Comparison of ENCODE assay signal across 11 cellular contexts in genomic region chr3:48427630-48427962, GRCh38. TPM values are rescaled to one million over a fixed set of nuclear protein-coding genes. Genes with fewer than 3 reads are reported as not detected.
DNase-seq lines count a peak whose midpoint lies in the region; ATAC-seq and TF ChIP-seq lines count a peak whose summit lies in the region.
"Had no signal": no experiment of that assay in that cellular context is flagged by ENCODE, and none has a peak within 500 bp of the region (broad histone marks: within the 10 kb centered on the region; RNA-seq: fewer than 3 reads in every experiment).

No MANE protein-coding gene starts in this region.

- POLR2A ChIA-PET in SK-N-SH (lab: Yijun Ruan, JAX) = no interaction called here

- TF ChIP-seq EP300 in SK-N-SH (IDR thresholded peaks at IDR 0.05; ENCODE audit: borderline replicate concordance in 1 of 2, low read depth in 1 of 2, low read length in 1 of 2) = no peak

- DNase-seq in SK-N-SH (no peak), mammary epithelial cell (no peak), lower lobe of right lung (no peak), substantia nigra (lab: John Stamatoyannopoulos, UW) (peak in 23 of 49 donors; percentile 21 to 77 (median 36))
- no peak for DNase-seq in effector memory CD4-positive, alpha-beta T cell
- DNase-seq: activated gamma-delta T cell, NCI-H774 had no signal

- no peak overlapping the region for H3K9ac ChIP-seq in SK-N-SH
- H3K9ac ChIP-seq in mammary epithelial cell (ENCODE audit: insufficient read depth, low read length) = peak overlapping the region; percentile 55

- peaks cover 7 to 47% of the 10 kb centered on the region in 2 experiments; a peak in 2 of 4 replicates for H3K4me1 ChIP-seq in SK-N-SH (ENCODE audit: control insufficient read depth in 1 of 2, insufficient read depth in 2 of 2, low read depth in 1 of 2, low read length in 1 of 2)
- H3K4me1 ChIP-seq in mammary epithelial cell (ENCODE audit: insufficient read depth, low read length) = peaks cover 81% of the 10 kb centered on the region
- peaks cover 50% of the 10 kb centered on the region for H3K4me1 ChIP-seq in lower lobe of right lung
- peaks cover 9% of the 10 kb centered on the region for H3K4me1 ChIP-seq in effector memory CD4-positive, alpha-beta T cell (ENCODE audit: control insufficient read depth, insufficient read depth, low read length, poor library complexity, severe bottlenecking)

- TF ChIP-seq CTCF in SK-N-SH (IDR thresholded peaks at IDR 0.05) (no peak), mammary epithelial cell (conservative IDR thresholded peaks at IDR 0.05 in 1 of 2, IDR thresholded peaks at IDR 0.05 in 1 of 2; ENCODE audit: extremely low read depth in 1 of 2, insufficient read depth in 1 of 2, low read depth in 1 of 2, low read length in 2 of 2) (no peak), lower lobe of right lung (IDR thresholded peaks at IDR 0.05) (no peak)

- 97% methylated on average over 9 of the region's 9 CpGs for WGBS in SK-N-SH (ENCODE audit: low lambda C conversion rate)
- 0% methylated on average over 6 of the region's 9 CpGs for WGBS in mammary epithelial cell (ENCODE audit: low coverage, missing lambda C conversion rate)

- no peaks in the 10 kb centered on the region for H3K9me2 ChIP-seq in SK-N-SH

- H3F3A ChIP-seq in SK-N-SH (replicated peaks; ENCODE audit: insufficient read depth) = no peaks in the 10 kb centered on the region

- no TSS peak for BruUV-seq in mammary epithelial cell (replicated peaks; lab: Mats Ljungman, UMichigan)

- no peak for TF ChIP-seq POLR2A in GM18505 (IDR thresholded peaks at IDR 0.05; ENCODE audit: borderline replicate concordance, extremely low read depth, insufficient read depth, insufficient read length)

- H3K4me3 ChIP-seq in SK-N-SH (ENCODE audit: low read depth in 2 of 2, low read length in 1 of 2) (peak overlapping the region; percentile 73 to 79; a peak in 2 of 4 replicates), mammary epithelial cell (replicated peaks in 1 of 3; ENCODE audit: insufficient read depth in 1 of 3, low read depth in 2 of 3, low read length in 3 of 3) (peak overlapping the region; percentile 54 to 67 (median 54)), lower lobe of right lung (peak overlapping the region; percentile 86)
- no peak overlapping the region for H3K4me3 ChIP-seq in effector memory CD4-positive, alpha-beta T cell (ENCODE audit: insufficient read depth, low read depth, low read length, poor library complexity, severe bottlenecking)

- H4K20me1 ChIP-seq in SK-N-SH (ENCODE audit: insufficient read depth) (no peaks in the 10 kb centered on the region), mammary epithelial cell (ENCODE audit: insufficient read depth, low read length) (no peaks in the 10 kb centered on the region)

- H3K36me3 ChIP-seq in SK-N-SH (replicated peaks in 1 of 2; ENCODE audit: control insufficient read depth in 1 of 2, insufficient read depth in 2 of 2, low read length in 1 of 2) (peaks cover 0 to 8% of the 10 kb centered on the region in 2 experiments), mammary epithelial cell (ENCODE audit: insufficient read depth, low read length) (no peaks in the 10 kb centered on the region), lower lobe of right lung (peaks cover 14% of the 10 kb centered on the region)
- no peaks in the 10 kb centered on the region for H3K36me3 ChIP-seq in effector memory CD4-positive, alpha-beta T cell (ENCODE audit: control insufficient read depth, insufficient read depth, low read length)

- H3K27ac ChIP-seq in SK-N-SH (ENCODE audit: low read depth in 2 of 2, low read length in 1 of 2) (no peak overlapping the region; a peak in 1 of 4 replicates), mammary epithelial cell (ENCODE audit: insufficient read depth, low read depth, low read length) (peak overlapping the region; percentile 41), lower lobe of right lung (peak overlapping the region; percentile 89), substantia nigra (ENCODE audit: low read depth, low read length, poor library complexity, severe bottlenecking) (peak overlapping the region; percentile 98)
- H3K27ac ChIP-seq in effector memory CD4-positive, alpha-beta T cell (ENCODE audit: insufficient read depth, low read length, poor library complexity, severe bottlenecking) = no peak overlapping the region
- H3K27ac ChIP-seq: neutrophil had no signal

- TF ChIP-seq RAD21 in SK-N-SH (IDR thresholded peaks at IDR 0.05; ENCODE audit: low read length) = no peak

- in situ Hi-C loops in mammary epithelial cell (cut with MboI; ENCODE audit: low sequenced_read_pairs in 2 of 2) = no loop called here

- dilution Hi-C loops in mammary epithelial cell (cut with HindIII; ENCODE audit: low sequenced_read_pairs) = no loop called here

- ATAC-seq in SK-N-SH treated with all-trans-retinoic acid at 6 μM for 48 hours (no peak), lower lobe of right lung (no peak), HG03571 (IDR thresholded peaks at IDR 0.05; ENCODE audit: unreplicated experiment) (no peak), GM18505 (IDR thresholded peaks at IDR 0.05; ENCODE audit: unreplicated experiment) (no peak)

- H3K27me3 ChIP-seq in SK-N-SH (ENCODE audit: insufficient read depth) = no peaks in the 10 kb centered on the region
- no peaks in the 10 kb centered on the region for H3K27me3 ChIP-seq in mammary epithelial cell (ENCODE audit: insufficient read depth, low read length)
- peaks cover 4% of the 10 kb centered on the region for H3K27me3 ChIP-seq in lower lobe of right lung (ENCODE audit: low read depth)
- H3K27me3 ChIP-seq in effector memory CD4-positive, alpha-beta T cell (replicated peaks; ENCODE audit: control insufficient read depth, insufficient read depth, low read length, poor library complexity, severe bottlenecking) = no peaks in the 10 kb centered on the region

- H2AFZ ChIP-seq in SK-N-SH (ENCODE audit: low read depth) = no peak overlapping the region
- no peak overlapping the region for H2AFZ ChIP-seq in mammary epithelial cell (ENCODE audit: low read depth, low read length)

- H3K9me3 ChIP-seq in SK-N-SH = no peaks in the 10 kb centered on the region
- no peaks in the 10 kb centered on the region for H3K9me3 ChIP-seq in mammary epithelial cell (replicated peaks; ENCODE audit: insufficient read depth, low read length)
- no peaks in the 10 kb centered on the region for H3K9me3 ChIP-seq in lower lobe of right lung
- no peaks in the 10 kb centered on the region for H3K9me3 ChIP-seq in effector memory CD4-positive, alpha-beta T cell (ENCODE audit: control insufficient read depth, low read length)
- H3K9me3 ChIP-seq: neutrophil had no signal

- H3K4me2 ChIP-seq in SK-N-SH (peak overlapping the region; percentile 99), mammary epithelial cell (ENCODE audit: insufficient read depth, low read depth, low read length) (peak overlapping the region; percentile 86)

- CTCF ChIA-PET in SK-N-SH (lab: Yijun Ruan, JAX) (interaction anchor here (13.2 to 14.1 kb wide), 2 partner anchors 7 to 22 kb away, joined by 156 to 399 read pairs; no protein-coding TSS in a partner anchor), mammary epithelial cell (lab: Charles Lee; ENCODE audit: low non-redundant PET) (no interaction called here)

- intact Hi-C loops in mammary epithelial cell (cut with micrococcal nuclease) (no loop called here), lower lobe of right lung (cut with DNase I) (no loop called here)

- H3K79me2 ChIP-seq in SK-N-SH (ENCODE audit: insufficient read depth) (peaks cover 51% of the 10 kb centered on the region), mammary epithelial cell (ENCODE audit: insufficient read depth, low read length) (peaks cover 93% of the 10 kb centered on the region)

TF ChIP-seq in SK-N-SH, 30 proteins besides CTCF, POLR2A, EP300 and RAD21 (continues in another document):
- TF ChIP-seq JUND (IDR thresholded peaks at IDR 0.05) = no peak
- TF ChIP-seq EZH2phosphoT487 (IDR thresholded peaks at IDR 0.05; ENCODE audit: borderline replicate concordance, low read depth) = no peak

TF ChIP-seq in SK-N-SH treated with all-trans-retinoic acid at 6 μM for 48 hours, 23 proteins besides CTCF, POLR2A, EP300 and RAD21 (continues in another document):
- TF ChIP-seq ZNF8 (CRISPR knock-in tag; IDR thresholded peaks at IDR 0.05) (no peak), ARNTL (CRISPR knock-in tag; IDR thresholded peaks at IDR 0.05; ENCODE audit: borderline replicate concordance, low read depth) (no peak), ZFP3 (CRISPR knock-in tag; IDR thresholded peaks at IDR 0.05) (no peak), CSDC2 (CRISPR knock-in tag; IDR thresholded peaks at IDR 0.05) (no peak)

RNA-seq across cellular contexts. Expression of gene PLXNB1, which starts 2.3 kb away (rescaled TPM):
- polyA plus RNA-seq in SK-N-SH (2012; rRNA removed) = 38.0 and 39.8 TPM in 2 replicates
- polyA plus RNA-seq in SK-N-SH (2012; cell fraction: cytosol; rRNA removed) = 6.5 and 13.9 TPM in 2 replicates
- 195 and 267 TPM in 2 replicates for polyA plus RNA-seq in SK-N-SH (2012; cell fraction: nucleus; rRNA removed)
- 100 to 1,000 TPM; 163 to 195 TPM for total RNA-seq in mammary epithelial cell
- polyA plus RNA-seq in mammary epithelial cell = 100 TPM
- polyA minus RNA-seq in mammary epithelial cell = 205 TPM
- 94.3 TPM for total RNA-seq in lower lobe of right lung

RNA-seq across cellular contexts. Expression of gene CCDC51, which starts 12.3 kb away (rescaled TPM):
- polyA plus RNA-seq in SK-N-SH (2012; rRNA removed) = 24.2 and 29.6 TPM in 2 replicates
- 22.7 and 27.4 TPM in 2 replicates for polyA plus RNA-seq in SK-N-SH (2012; cell fraction: cytosol; rRNA removed)
- 15.3 and 20.4 TPM in 2 replicates for polyA plus RNA-seq in SK-N-SH (2012; cell fraction: nucleus; rRNA removed)
- 10 to 100 TPM; 25.6 to 27.3 TPM for total RNA-seq in mammary epithelial cell
- polyA plus RNA-seq in mammary epithelial cell = 46.3 TPM
- 13.6 TPM for polyA minus RNA-seq in mammary epithelial cell
- total RNA-seq in lower lobe of right lung = 8.6 TPM

RNA-seq across cellular contexts. Expression of gene TMA7, which starts 12.5 kb away (rescaled TPM):
- polyA plus RNA-seq in SK-N-SH (2012; rRNA removed) = 393 and 438 TPM in 2 replicates
- polyA plus RNA-seq in SK-N-SH (2012; cell fraction: cytosol; rRNA removed) = 655 and 1,170 TPM in 2 replicates
- polyA plus RNA-seq in SK-N-SH (2012; cell fraction: nucleus; rRNA removed) = 91.0 and 95.9 TPM in 2 replicates
- total RNA-seq in mammary epithelial cell = 100 to 1,000 TPM in 1 of 2 donors, 10 to 100 TPM in 1; 80.5 to 270 TPM
- polyA plus RNA-seq in mammary epithelial cell = 224 TPM
- polyA minus RNA-seq in mammary epithelial cell = 32.7 TPM
- 153 TPM for total RNA-seq in lower lobe of right lung

RNA-seq across cellular contexts. Expression of gene ATRIP, which starts 18.9 kb away (rescaled TPM):
- polyA plus RNA-seq in SK-N-SH (2012; rRNA removed) (5.6 and 6.5 TPM in 2 replicates), mammary epithelial cell (11.7 TPM)
- 4.0 and 4.3 TPM in 2 replicates for polyA plus RNA-seq in SK-N-SH (2012; cell fraction: cytosol; rRNA removed)
- polyA plus RNA-seq in SK-N-SH (2012; cell fraction: nucleus; rRNA removed) = 12.5 and 14.9 TPM in 2 replicates
- total RNA-seq in mammary epithelial cell (10 to 100 TPM in 1 of 2 donors, 1 to 10 TPM in 1; 7.2 to 13.2 TPM), lower lobe of right lung (5.9 TPM)
- polyA minus RNA-seq in mammary epithelial cell = 10.1 TPM

RNA-seq across cellular contexts. Expression of gene FBXW12, which starts 55.6 kb away (rescaled TPM):
- polyA plus RNA-seq in SK-N-SH (2012; rRNA removed) (0.07 TPM in 1 of 2 replicates, not detected in the other), mammary epithelial cell (not detected)
- polyA plus RNA-seq in SK-N-SH (2012; cell fraction: cytosol; rRNA removed) = 0.04 TPM in 1 of 2 replicates, not detected in the other
- 0.11 and 0.13 TPM in 2 replicates for polyA plus RNA-seq in SK-N-SH (2012; cell fraction: nucleus; rRNA removed)
- total RNA-seq in mammary epithelial cell (not detected), lower lobe of right lung (not detected)
- not detected for polyA minus RNA-seq in mammary epithelial cell

Comparison
In these comparisons a context has a peak if more than half of its experiments do, and no peak if none do; other contexts are left out.
1. H3K27ac ChIP-seq: peak in mammary epithelial cell (single experiment), lower lobe of right lung (single experiment) and substantia nigra (single experiment); none in SK-N-SH (0 of 2) and effector memory CD4-positive, alpha-beta T cell (single experiment).